In genomic region chr19:676007-676342, GRCh38 we compare ENCODE assay signal across 14 cellular contexts. TPM values are rescaled to one million over a fixed set of nuclear protein-coding genes. Genes with fewer than 3 reads are reported as not detected.
DNase-seq lines count a peak whose midpoint lies in the region; ATAC-seq and TF ChIP-seq lines count a peak whose summit lies in the region.
"Had no signal": no experiment of that assay in that cellular context is flagged by ENCODE, and none has a peak within 500 bp of the region (broad histone marks: within the 10 kb centered on the region; RNA-seq: fewer than 3 reads in every experiment).

No MANE protein-coding gene starts in this region.

- peak overlapping the region; percentile 42 to 71 for H3K4me3 Mint-ChIP-seq in H9
- H3K4me3 Mint-ChIP-seq in activated T-helper 1 cell treated with anti-CD3 and anti-CD28 coated beads, Interleukin-12 subunit alpha, Interleukin-12 subunit beta, Interleukin-2, Interleukin-4 antibody, amounts not matched to agents 30 ng/mL and 10 ng/mL and 1 ng/mL, durations not matched to agents 14 hours and 24 hours and 36 hours = no peak overlapping the region
- H3K4me3 Mint-ChIP-seq: activated CD4-positive, alpha-beta T cell treated with anti-CD3 and anti-CD28 coated beads, Interleukin-2, amount 10 ng/mL, durations not matched to agents 7 days and 5 days; activated naive CD8-positive, alpha-beta T cell treated with anti-CD3 and anti-CD28 coated beads, Interleukin-2, amount 10 ng/mL, durations not matched to agents 7 days and 5 days had no signal

- no peak overlapping the region for H3K14ac ChIP-seq in H9 (ENCODE audit: insufficient read depth, low read length)

- H4K8ac ChIP-seq in H9 (replicated peaks; ENCODE audit: insufficient read length, low read depth, low read length) = no peak overlapping the region

- H3K56ac ChIP-seq in H9 (ENCODE audit: insufficient read length, low read depth, low read length) = no peak overlapping the region

- no peaks in the 10 kb centered on the region for H4K20me1 ChIP-seq in H9 (ENCODE audit: control insufficient read depth, insufficient read depth, insufficient read length)

- H3K4me1 ChIP-seq in H9 (ENCODE audit: insufficient read depth, low read length) (no peaks in the 10 kb centered on the region), body of pancreas (peaks cover 46% of the 10 kb centered on the region), liver (ENCODE audit: control insufficient read depth in 4 of 4, insufficient read depth in 4 of 4, low read length in 3 of 4) (peaks cover 2 to 28% (median 10%) of the 10 kb centered on the region in 4 donors)

- WGBS in H9 (ENCODE audit: extremely low coverage, insufficient read length, low lambda C conversion rate) = no CpG with 5 or more reads among the region's 32 CpGs
- WGBS in body of pancreas, 2 donors = 13 to 15% methylated on average over 12 to 13 of the region's 32 CpGs
- 11% methylated on average over 32 of the region's 32 CpGs for WGBS in liver

- H3K23ac ChIP-seq in H9 (ENCODE audit: insufficient read length, low read depth, low read length) = no peak overlapping the region

- no peak overlapping the region for H3T11ph ChIP-seq in H9 (ENCODE audit: low read length)

- H3K9me3 Mint-ChIP-seq in H9 = no peaks in the 10 kb centered on the region
- no peaks in the 10 kb centered on the region for H3K9me3 Mint-ChIP-seq in activated T-helper 1 cell treated with anti-CD3 and anti-CD28 coated beads, Interleukin-12 subunit alpha, Interleukin-12 subunit beta, Interleukin-2, Interleukin-4 antibody, amounts not matched to agents 30 ng/mL and 10 ng/mL and 1 ng/mL, durations not matched to agents 14 hours and 24 hours and 36 hours
- H3K9me3 Mint-ChIP-seq: activated CD4-positive, alpha-beta T cell treated with anti-CD3 and anti-CD28 coated beads, Interleukin-2, amount 10 ng/mL, durations not matched to agents 7 days and 5 days; activated naive CD8-positive, alpha-beta T cell treated with anti-CD3 and anti-CD28 coated beads, Interleukin-2, amount 10 ng/mL, durations not matched to agents 7 days and 5 days had no signal

- H3K27ac Mint-ChIP-seq in H9 = no peak overlapping the region; a peak in 1 of 7 replicates
- no peak overlapping the region for H3K27ac Mint-ChIP-seq in activated T-helper 1 cell treated with anti-CD3 and anti-CD28 coated beads, Interleukin-12 subunit alpha, Interleukin-12 subunit beta, Interleukin-2, Interleukin-4 antibody, amounts not matched to agents 30 ng/mL and 10 ng/mL and 1 ng/mL, durations not matched to agents 14 hours and 24 hours and 36 hours
- H3K27ac Mint-ChIP-seq: activated CD4-positive, alpha-beta T cell treated with anti-CD3 and anti-CD28 coated beads, Interleukin-2, amount 10 ng/mL, durations not matched to agents 7 days and 5 days; activated naive CD8-positive, alpha-beta T cell treated with anti-CD3 and anti-CD28 coated beads, Interleukin-2, amount 10 ng/mL, durations not matched to agents 7 days and 5 days had no signal

- H2BK120ac ChIP-seq in H9 (ENCODE audit: low read depth, low read length, poor library complexity, severe bottlenecking) = no peak overlapping the region

- no peak overlapping the region for H2BK12ac ChIP-seq in H9 (ENCODE audit: insufficient read length, low read depth, low read length)

- ATAC-seq in body of pancreas (no peak), HG02798 (IDR thresholded peaks at IDR 0.05; ENCODE audit: poor library complexity, unreplicated experiment) (no peak), HG02870 (IDR thresholded peaks at IDR 0.05; ENCODE audit: unreplicated experiment) (no peak), omental fat pad (ENCODE audit: low FRiP score) (no peak)

- H3K23me2 ChIP-seq in H9 (ENCODE audit: insufficient read length, low read depth, low read length, poor library complexity, severe bottlenecking) = peaks cover 8% of the 10 kb centered on the region

- peaks cover 0 to 10% of the 10 kb centered on the region in 2 experiments; a peak in 2 of 4 replicates for H3K4me1 Mint-ChIP-seq in H9
- no peaks in the 10 kb centered on the region for H3K4me1 Mint-ChIP-seq in activated T-helper 1 cell treated with anti-CD3 and anti-CD28 coated beads, Interleukin-12 subunit alpha, Interleukin-12 subunit beta, Interleukin-2, Interleukin-4 antibody, amounts not matched to agents 30 ng/mL and 10 ng/mL and 1 ng/mL, durations not matched to agents 14 hours and 24 hours and 36 hours (ENCODE audit: low read depth)
- H3K4me1 Mint-ChIP-seq: activated naive CD8-positive, alpha-beta T cell treated with anti-CD3 and anti-CD28 coated beads, Interleukin-2, amount 10 ng/mL, durations not matched to agents 7 days and 5 days had no signal

- no peaks in the 10 kb centered on the region for H3K79me2 ChIP-seq in H9 (ENCODE audit: insufficient read depth, low read length)

- no peak overlapping the region for H2BK15ac ChIP-seq in H9 (ENCODE audit: low read depth, low read length)

- H3K9me3 ChIP-seq in H9 (ENCODE audit: control insufficient read depth, low read depth, low read length) (no peaks in the 10 kb centered on the region), body of pancreas (no peaks in the 10 kb centered on the region), liver (ENCODE audit: control insufficient read depth in 4 of 4, low read length in 3 of 4) (no peaks in the 10 kb centered on the region)
- H3K9me3 ChIP-seq: mucosa of descending colon, thyroid gland had no signal

- intact Hi-C loops in body of pancreas (cut with DNase I) = no loop called here
- intact Hi-C loops in activated T-helper 1 cell treated with anti-CD3 and anti-CD28 coated beads, Interleukin-12 subunit alpha, Interleukin-12 subunit beta, Interleukin-2, Interleukin-4 antibody, amounts not matched to agents 30 ng/mL and 10 ng/mL and 1 ng/mL, durations not matched to agents 14 hours and 24 hours and 36 hours (cut with micrococcal nuclease) = no loop called here

- H2AK5ac ChIP-seq in H9 (ENCODE audit: insufficient read length, low read length) = no peak overlapping the region

- no peak overlapping the region for H3K27ac ChIP-seq in H9 (ENCODE audit: insufficient read length, low read depth, low read length)
- H3K27ac ChIP-seq in body of pancreas = peak overlapping the region in 3 of 4 donors; percentile 38 to 73 (median 40)
- H3K27ac ChIP-seq in liver (ENCODE audit: low read depth in 1 of 2, low read length in 2 of 2) = peak overlapping the region; percentile 5 to 51
- H3K27ac ChIP-seq in temporal lobe (ENCODE audit: low read depth, low read length) = peak overlapping the region; percentile 27

- DNase-seq in H9 (no peak), body of pancreas (no peak), omental fat pad (ENCODE audit: low spot score) (no peak)
- DNase-seq in activated T-helper 1 cell treated with anti-CD3 and anti-CD28 coated beads, Interleukin-12 subunit alpha, Interleukin-12 subunit beta, Interleukin-2, Interleukin-4 antibody, amounts not matched to agents 30 ng/mL and 10 ng/mL and 1 ng/mL, durations not matched to agents 14 hours and 24 hours and 36 hours (ENCODE audit: low spot score) = no peak
- DNase-seq: activated CD4-positive, alpha-beta T cell treated with anti-CD3 and anti-CD28 coated beads, Interleukin-2, amount 10 ng/mL, durations not matched to agents 7 days and 5 days; activated naive CD8-positive, alpha-beta T cell treated with anti-CD3 and anti-CD28 coated beads, Interleukin-2, amount 10 ng/mL, durations not matched to agents 7 days and 5 days; DMS79 treated with DMSO at 0.1 percent for 48 hours; stimulated activated CD4-positive, alpha-beta T cell treated with anti-CD3 and anti-CD28 coated beads, Interleukin-4, amount 100 ng/mL, for 4 hours had no signal

- TF ChIP-seq RAD21 in liver (IDR thresholded peaks at IDR 0.05) = no peak

- H3K79me1 ChIP-seq in H9 (ENCODE audit: insufficient read depth, low read depth, low read length, poor library complexity, severe bottlenecking) = no peaks in the 10 kb centered on the region

- no peak overlapping the region for H2BK20ac ChIP-seq in H9 (ENCODE audit: low read depth, low read length, poor library complexity, severe bottlenecking)

- no peak overlapping the region for H3K4ac ChIP-seq in H9 (ENCODE audit: low read depth, low read length)

- H2BK5ac ChIP-seq in H9 (ENCODE audit: insufficient read length, low read length) = no peak overlapping the region

- TF ChIP-seq POLR2A in body of pancreas (IDR thresholded peaks at IDR 0.05) = no peak

- H3K27me3 Mint-ChIP-seq in H9 (ENCODE audit: low read depth) = peaks cover 48% of the 10 kb centered on the region
- peaks cover 13% of the 10 kb centered on the region for H3K27me3 Mint-ChIP-seq in activated T-helper 1 cell treated with anti-CD3 and anti-CD28 coated beads, Interleukin-12 subunit alpha, Interleukin-12 subunit beta, Interleukin-2, Interleukin-4 antibody, amounts not matched to agents 30 ng/mL and 10 ng/mL and 1 ng/mL, durations not matched to agents 14 hours and 24 hours and 36 hours (ENCODE audit: insufficient read depth)

- TF ChIP-seq CTCF in H9 (conservative IDR thresholded peaks at IDR 0.05) (no peak), body of pancreas (IDR thresholded peaks at IDR 0.05) (no peak), liver (IDR thresholded peaks at IDR 0.05; ENCODE audit: low read depth, low read length, missing input control) (no peak), omental fat pad (IDR thresholded peaks at IDR 0.05) (no peak)

- H3K36me3 ChIP-seq in body of pancreas (replicated peaks in 1 of 2; ENCODE audit: insufficient read depth in 1 of 2, low read depth in 2 of 2) (no peaks in the 10 kb centered on the region), liver (ENCODE audit: control insufficient read depth in 4 of 4, insufficient read depth in 3 of 4, low read depth in 1 of 4, low read length in 3 of 4) (no peaks in the 10 kb centered on the region)
- H3K36me3 ChIP-seq: thyroid gland had no signal

- no peaks in the 10 kb centered on the region; the same call in 1 of the 2 replicates for H3K27me3 ChIP-seq in H9 (ENCODE audit: insufficient read depth, low read length)
- no peaks in the 10 kb centered on the region for H3K27me3 ChIP-seq in body of pancreas
- peaks cover 0 to 2% (median 0%) of the 10 kb centered on the region in 4 donors for H3K27me3 ChIP-seq in liver (ENCODE audit: control insufficient read depth in 4 of 4, insufficient read depth in 4 of 4, low read length in 3 of 4)
- H3K27me3 ChIP-seq: thyroid gland had no signal

- H3K9ac ChIP-seq in H9 (ENCODE audit: extremely low read depth, insufficient read length, low read length) = no peak overlapping the region
- H3K9ac ChIP-seq in liver (ENCODE audit: low read depth in 1 of 2, low read length in 2 of 2) = no peak overlapping the region

- H4K91ac ChIP-seq in H9 (ENCODE audit: insufficient read length, low read depth, low read length) = no peak overlapping the region

- no peak overlapping the region for H3K4me2 ChIP-seq in H9 (ENCODE audit: insufficient read depth, insufficient read length, low read length)

- no peak overlapping the region for H3K18ac ChIP-seq in H9 (ENCODE audit: insufficient read length, low read depth, low read length)

- H4K5ac ChIP-seq in H9 (ENCODE audit: insufficient read length, low read depth, low read length) = no peak overlapping the region

- H3K4me3 ChIP-seq in body of pancreas (no peak overlapping the region), liver (ENCODE audit: low read depth in 1 of 3, low read length in 3 of 3) (peak overlapping the region in 1 of 3 donors; percentile 45)
- H3K4me3 ChIP-seq: mucosa of descending colon had no signal

- H2AFZ ChIP-seq in H9 (ENCODE audit: low read length) = no peak overlapping the region

- no peaks in the 10 kb centered on the region for H3K36me3 Mint-ChIP-seq in H9 (ENCODE audit: insufficient read depth in 1 of 3, low read depth in 3 of 3)
- H3K36me3 Mint-ChIP-seq in activated T-helper 1 cell treated with anti-CD3 and anti-CD28 coated beads, Interleukin-12 subunit alpha, Interleukin-12 subunit beta, Interleukin-2, Interleukin-4 antibody, amounts not matched to agents 30 ng/mL and 10 ng/mL and 1 ng/mL, durations not matched to agents 14 hours and 24 hours and 36 hours (ENCODE audit: low read depth) = no peaks in the 10 kb centered on the region
- H3K36me3 Mint-ChIP-seq: activated naive CD8-positive, alpha-beta T cell treated with anti-CD3 and anti-CD28 coated beads, Interleukin-2, amount 10 ng/mL, durations not matched to agents 7 days and 5 days had no signal

RNA-seq across cellular contexts. Expression of gene FSTL3, which starts 0.2 kb away (rescaled TPM):
- total RNA-seq in H9 (2021) (6.8 and 9.1 TPM in 2 replicates), body of pancreas (100 to 1,000 TPM in 1 of 2 donors, 10 to 100 TPM in 1; 72.4 to 236 TPM), liver (1 to 10 TPM; 5.7 to 8.4 TPM), temporal lobe (4.9 TPM), omental fat pad (100 to 1,000 TPM; 120 to 212 (median 152) TPM)
- polyA plus RNA-seq in liver = 1 to 10 TPM; 2.2 to 6.3 TPM
- total RNA-seq in activated T-helper 1 cell treated with anti-CD3 and anti-CD28 coated beads, Interleukin-12 subunit alpha, Interleukin-12 subunit beta, Interleukin-2, Interleukin-4 antibody, amounts not matched to agents 30 ng/mL and 10 ng/mL and 1 ng/mL, durations not matched to agents 14 hours and 24 hours and 36 hours = 5.5 and 5.6 TPM in 2 replicates

RNA-seq across cellular contexts. Expression of gene RNF126, which starts 13.0 kb away (rescaled TPM):
- total RNA-seq in H9 (2021) = 78.0 and 81.9 TPM in 2 replicates
- total RNA-seq in body of pancreas = 10 to 100 TPM; 23.3 to 45.8 TPM
- total RNA-seq in liver = 10 to 100 TPM; 16.7 to 29.1 TPM
- 10 to 100 TPM; 19.1 to 32.7 TPM for polyA plus RNA-seq in liver
- total RNA-seq in temporal lobe = 11.8 TPM
- total RNA-seq in activated T-helper 1 cell treated with anti-CD3 and anti-CD28 coated beads, Interleukin-12 subunit alpha, Interleukin-12 subunit beta, Interleukin-2, Interleukin-4 antibody, amounts not matched to agents 30 ng/mL and 10 ng/mL and 1 ng/mL, durations not matched to agents 14 hours and 24 hours and 36 hours = 107 and 110 TPM in 2 replicates
- 10 to 100 TPM; 40.1 to 87.7 (median 47.7) TPM for total RNA-seq in omental fat pad

RNA-seq across cellular contexts. Expression of gene PRSS57, which starts 19.3 kb away (rescaled TPM):
- 0.22 TPM in 1 of 2 replicates, not detected in the other for total RNA-seq in H9 (2021)
- not detected for total RNA-seq in body of pancreas
- total RNA-seq in liver = 10 to 100 TPM in 1 of 2 donors, not detected in 1; 12.1 TPM
- under 1 TPM in 1 of 2 donors, not detected in 1; 0.10 TPM for polyA plus RNA-seq in liver
- not detected for total RNA-seq in temporal lobe
- not detected in 2 replicates for total RNA-seq in activated T-helper 1 cell treated with anti-CD3 and anti-CD28 coated beads, Interleukin-12 subunit alpha, Interleukin-12 subunit beta, Interleukin-2, Interleukin-4 antibody, amounts not matched to agents 30 ng/mL and 10 ng/mL and 1 ng/mL, durations not matched to agents 14 hours and 24 hours and 36 hours
- total RNA-seq in omental fat pad = under 1 TPM in 1 of 4 donors, not detected in 3; 0.95 TPM
- total RNA-seq: activated CD4-positive, alpha-beta T cell treated with anti-CD3 and anti-CD28 coated beads, Interleukin-2, amount 10 ng/mL, durations not matched to agents 7 days and 5 days; activated naive CD8-positive, alpha-beta T cell treated with anti-CD3 and anti-CD28 coated beads, Interleukin-2, amount 10 ng/mL, durations not matched to agents 7 days and 5 days; mucosa of descending colon; thyroid gland had no signal

RNA-seq across cellular contexts. Expression of gene PALM, which starts 32.8 kb away (rescaled TPM):
- total RNA-seq in H9 (2021) (18.5 and 23.6 TPM in 2 replicates), body of pancreas (10 to 100 TPM; 14.8 to 32.6 TPM), liver (1 to 10 TPM; 3.8 to 4.8 TPM), temporal lobe (84.1 TPM), omental fat pad (100 to 1,000 TPM in 1 of 4 donors, 10 to 100 TPM in 3; 44.6 to 119 (median 54.8) TPM)
- 1 to 10 TPM in 1 of 2 donors, under 1 TPM in 1; 0.92 to 5.1 TPM for polyA plus RNA-seq in liver
- 0.18 TPM in 1 of 2 replicates, not detected in the other for total RNA-seq in activated T-helper 1 cell treated with anti-CD3 and anti-CD28 coated beads, Interleukin-12 subunit alpha, Interleukin-12 subunit beta, Interleukin-2, Interleukin-4 antibody, amounts not matched to agents 30 ng/mL and 10 ng/mL and 1 ng/mL, durations not matched to agents 14 hours and 24 hours and 36 hours
- total RNA-seq: activated CD4-positive, alpha-beta T cell treated with anti-CD3 and anti-CD28 coated beads, Interleukin-2, amount 10 ng/mL, durations not matched to agents 7 days and 5 days; activated naive CD8-positive, alpha-beta T cell treated with anti-CD3 and anti-CD28 coated beads, Interleukin-2, amount 10 ng/mL, durations not matched to agents 7 days and 5 days had no signal

RNA-seq across cellular contexts. Expression of gene FGF22, which starts 36.3 kb away (rescaled TPM):
- 0.72 and 0.99 TPM in 2 replicates for total RNA-seq in H9 (2021)
- not detected for total RNA-seq in body of pancreas
- total RNA-seq in liver = under 1 TPM in 1 of 2 donors, not detected in 1; 0.08 TPM
- polyA plus RNA-seq in liver = not detected
- 0.25 TPM for total RNA-seq in temporal lobe
- total RNA-seq in activated T-helper 1 cell treated with anti-CD3 and anti-CD28 coated beads, Interleukin-12 subunit alpha, Interleukin-12 subunit beta, Interleukin-2, Interleukin-4 antibody, amounts not matched to agents 30 ng/mL and 10 ng/mL and 1 ng/mL, durations not matched to agents 14 hours and 24 hours and 36 hours = not detected in 2 replicates
- under 1 TPM in 1 of 4 donors, not detected in 3; 0.38 TPM for total RNA-seq in omental fat pad
- total RNA-seq: thyroid gland had no signal
